8 cellular contexts compared by ENCODE assay signal in genomic region chr10:48656241-48656921, GRCh38. TPM values are rescaled to one million over a fixed set of nuclear protein-coding genes. Genes with fewer than 3 reads are reported as not detected.
DNase-seq lines count a peak whose midpoint lies in the region; ATAC-seq and TF ChIP-seq lines count a peak whose summit lies in the region.

No MANE protein-coding gene starts in this region.

- H3K9me3 Mint-ChIP-seq in activated CD8-positive, alpha-beta T cell treated with anti-CD3 and anti-CD28 coated beads for 36 hours = no peaks in the 10 kb centered on the region

- peaks cover 18% of the 10 kb centered on the region for H3K27me3 Mint-ChIP-seq in activated CD8-positive, alpha-beta T cell treated with anti-CD3 and anti-CD28 coated beads for 36 hours

- no peaks in the 10 kb centered on the region for H3K36me3 Mint-ChIP-seq in activated CD8-positive, alpha-beta T cell treated with anti-CD3 and anti-CD28 coated beads for 36 hours (ENCODE audit: low read depth)

- peak; percentile 36 for DNase-seq in BJ (ENCODE audit: low read depth)
- peak; percentile 30 for DNase-seq in NCI-H526 treated with DMSO at 0.1 percent for 48 hours (lab: John Stamatoyannopoulos, UW)
- DNase-seq in activated CD8-positive, alpha-beta T cell treated with anti-CD3 and anti-CD28 coated beads for 36 hours = peak; percentile 92
- peak; percentile 57 for DNase-seq in effector CD4-positive, alpha-beta T cell
- peak; percentile 87 to 95 for DNase-seq in lung microvascular endothelial cell (ENCODE audit: low read depth in 2 of 2)
- DNase-seq in stimulated activated CD4-positive, alpha-beta T cell treated with anti-CD3 and anti-CD28 coated beads, TNF-alpha, amount 100 ng/mL, for 1 hour (ENCODE audit: low read depth in 3 of 3, low spot score in 1 of 3) = peak; percentile 44 to 81 (median 71)

- ATAC-seq in GM19035 (IDR thresholded peaks at IDR 0.05; ENCODE audit: unreplicated experiment) = peak; percentile 87
- peak; percentile 83 for ATAC-seq in HG03342 (IDR thresholded peaks at IDR 0.05; ENCODE audit: unreplicated experiment)
- peak; percentile 96 for ATAC-seq in activated CD8-positive, alpha-beta T cell treated with anti-CD3 and anti-CD28 coated beads for 36 hours

- H3K27ac Mint-ChIP-seq in activated CD8-positive, alpha-beta T cell treated with anti-CD3 and anti-CD28 coated beads for 36 hours = no peak overlapping the region

- peaks cover 7% of the 10 kb centered on the region for H3K4me1 Mint-ChIP-seq in activated CD8-positive, alpha-beta T cell treated with anti-CD3 and anti-CD28 coated beads for 36 hours (ENCODE audit: low read depth)

- CTCF ChIA-PET in BJ (lab: Yijun Ruan, JAX) = interaction anchor here (0.6 to 14.6 kb wide), 93 partner anchors 9 to 925 kb away, joined by 3 to 739 read pairs (median 4); partner anchors contain the start of genes ARHGAP22 and ERCC6
- CTCF ChIA-PET in activated CD8-positive, alpha-beta T cell treated with anti-CD3 and anti-CD28 coated beads for 36 hours (lab: Charles Lee) = interaction anchor here (0.6 to 4.6 kb wide), 106 partner anchors 8 to 886 kb away, joined by 3 to 97 read pairs (median 4); partner anchors contain the start of genes ARHGAP22 and ERCC6

- peaks cover 4% of the 10 kb centered on the region for H3K27me3 ChIP-seq in BJ (ENCODE audit: control insufficient read depth, insufficient read depth, low read length)

- intact Hi-C loops in activated CD8-positive, alpha-beta T cell treated with anti-CD3 and anti-CD28 coated beads for 36 hours (cut with micrococcal nuclease) = loop anchor here (2.0 to 10.0 kb wide), 3 partner anchors 104 to 858 kb away; no protein-coding TSS in a partner anchor

- peak overlapping the region; percentile 62 for H3K4me3 ChIP-seq in BJ (ENCODE audit: low read depth, low read length)

- POLR2A ChIA-PET in BJ (lab: Charles Lee) = interaction anchor here (0.5 to 0.6 kb wide), 6 partner anchors 18 to 836 kb away, joined by 3 to 6 read pairs (median 4); no protein-coding TSS in a partner anchor
- POLR2A ChIA-PET in activated CD8-positive, alpha-beta T cell treated with anti-CD3 and anti-CD28 coated beads for 36 hours (lab: Charles Lee) = interaction anchor here (0.9 kb wide), 1 partner anchor 49 kb away, joined by 3 read pairs; no protein-coding TSS in a partner anchor

- H3K4me3 Mint-ChIP-seq in activated CD8-positive, alpha-beta T cell treated with anti-CD3 and anti-CD28 coated beads for 36 hours = peak overlapping the region; percentile 63

- peak; percentile 59 for TF ChIP-seq CTCF in BJ (IDR thresholded peaks at IDR 0.05; ENCODE audit: insufficient read depth, low read depth, low read length)
- peak; percentile 99 for TF ChIP-seq CTCF in activated CD8-positive, alpha-beta T cell treated with anti-CD3 and anti-CD28 coated beads for 36 hours (IDR thresholded peaks at IDR 0.05)

- H3K36me3 ChIP-seq in BJ (ENCODE audit: control insufficient read depth, insufficient read depth, low read length) = no peaks in the 10 kb centered on the region

RNA-seq across cellular contexts. Expression of gene WDFY4, which starts 28.3 kb away (rescaled TPM):
- polyA plus RNA-seq in BJ (2011; rRNA removed) = not detected in 2 replicates
- not detected in 2 replicates for polyA minus RNA-seq in BJ (2011; rRNA and poly(A)+ RNA removed)
- total RNA-seq in activated CD8-positive, alpha-beta T cell treated with anti-CD3 and anti-CD28 coated beads for 36 hours = 1 to 10 TPM in 1 of 2 experiments, under 1 TPM in 1; 0.90 to 1.1 TPM
- under 0.01 and 0.87 TPM in 2 replicates for total RNA-seq in lung microvascular endothelial cell

RNA-seq across cellular contexts. Expression of gene ARHGAP22, which starts 51.5 kb away (rescaled TPM):
- polyA plus RNA-seq in BJ (2011; rRNA removed) = 6.4 and 7.2 TPM in 2 replicates
- polyA minus RNA-seq in BJ (2011; rRNA and poly(A)+ RNA removed) = 7.2 and 8.0 TPM in 2 replicates
- not detected for total RNA-seq in activated CD8-positive, alpha-beta T cell treated with anti-CD3 and anti-CD28 coated beads for 36 hours
- 1.4 and 7.0 TPM in 2 replicates for total RNA-seq in lung microvascular endothelial cell

Comparison
In these comparisons a context has a peak if more than half of its experiments do, and no peak if none do; other contexts are left out.
1. Peak in every context shown above with its lines: DNase-seq, ATAC-seq and H3K4me3 ChIP-seq.
2. DNase-seq: peak in every context shown above with its lines; median percentile 92 in activated CD8-positive, alpha-beta T cell treated with anti-CD3 and anti-CD28 coated beads for 36 hours; 91 in lung microvascular endothelial cell; 71 in stimulated activated CD4-positive, alpha-beta T cell treated with anti-CD3 and anti-CD28 coated beads, TNF-alpha, amount 100 ng/mL, for 1 hour; 57 in effector CD4-positive, alpha-beta T cell; 36 in BJ; 30 in NCI-H526 treated with DMSO at 0.1 percent for 48 hours.